15 cellular contexts compared by ENCODE assay signal in genomic region chr7:152909683-152910544, GRCh38.
"Had no signal": no experiment of that assay in that cellular context is flagged by ENCODE, and none has a peak within 500 bp of the region (broad histone marks: within the 10 kb centered on the region; RNA-seq: fewer than 3 reads in every experiment).

No MANE protein-coding gene starts in this region.

- H3K27ac Mint-ChIP-seq: activated CD4-positive, alpha-beta T cell treated with anti-CD3 and anti-CD28 coated beads, Interleukin-2, amount 10 ng/mL, durations not matched to agents 24 days and 14 days; effector memory CD8-positive, alpha-beta T cell; mesothelial cell of epicardium; progenitor cell of endocrine pancreas; stimulated activated naive B cell treated with anti-CD40 and anti-IgM and Interleukin-4, amounts not matched to agents 10 μg/mL and 1 μg/mL and 100 μg/mL, for 72 hours; T-helper 1 cell treated with Interleukin-12 subunit alpha and Interleukin-12 subunit beta and Interleukin-4 antibody, amounts not matched to agents 30 μg/mL and 1 μg/mL, for 36 hours; type B pancreatic cell had no signal

- H3K27ac ChIP-seq: neutrophil, sigmoid colon had no signal

- H3K9me3 ChIP-seq: neutrophil, sigmoid colon had no signal

- H3K4me3 Mint-ChIP-seq: activated CD4-positive, alpha-beta T cell treated with anti-CD3 and anti-CD28 coated beads, Interleukin-2, amount 10 ng/mL, durations not matched to agents 24 days and 14 days; effector memory CD8-positive, alpha-beta T cell; mesothelial cell of epicardium; stimulated activated naive B cell treated with anti-CD40 and anti-IgM and Interleukin-4, amounts not matched to agents 10 μg/mL and 1 μg/mL and 100 μg/mL, for 72 hours; T-helper 1 cell treated with Interleukin-12 subunit alpha and Interleukin-12 subunit beta and Interleukin-4 antibody, amounts not matched to agents 30 μg/mL and 1 μg/mL, for 36 hours; type B pancreatic cell had no signal

- H3K36me3 Mint-ChIP-seq: mesothelial cell of epicardium; stimulated activated naive B cell treated with anti-CD40 and anti-IgM and Interleukin-4, amounts not matched to agents 10 μg/mL and 1 μg/mL and 100 μg/mL, for 72 hours; type B pancreatic cell had no signal

- DNase-seq: activated CD4-positive, alpha-beta T cell treated with anti-CD3 and anti-CD28 coated beads, Interleukin-2, amount 10 ng/mL, durations not matched to agents 24 days and 14 days; activated naive CD4-positive, alpha-beta T cell treated with Interleukin-2 at 50 U/mL for 16 hours; central memory CD4-positive, alpha-beta T cell; cortex of kidney; effector memory CD8-positive, alpha-beta T cell; sigmoid colon; stimulated activated CD4-positive, alpha-beta T cell treated with anti-CD3 and anti-CD28 coated beads, Interleukin-2, amount 100 ng/mL, for 24 hours; stimulated activated naive B cell treated with anti-CD40 and anti-IgM and Interleukin-4, amounts not matched to agents 10 μg/mL and 1 μg/mL and 100 μg/mL, for 72 hours had no signal

- ATAC-seq: effector memory CD8-positive, alpha-beta T cell; SK-N-SH treated with all-trans-retinoic acid at 6 μM for 48 hours; stimulated activated naive B cell treated with anti-CD40 and anti-IgM and Interleukin-4, amounts not matched to agents 10 μg/mL and 1 μg/mL and 100 μg/mL, for 72 hours had no signal

- H3K9me3 Mint-ChIP-seq: activated CD4-positive, alpha-beta T cell treated with anti-CD3 and anti-CD28 coated beads, Interleukin-2, amount 10 ng/mL, durations not matched to agents 24 days and 14 days; effector memory CD8-positive, alpha-beta T cell; mesothelial cell of epicardium; stimulated activated naive B cell treated with anti-CD40 and anti-IgM and Interleukin-4, amounts not matched to agents 10 μg/mL and 1 μg/mL and 100 μg/mL, for 72 hours; T-helper 1 cell treated with Interleukin-12 subunit alpha and Interleukin-12 subunit beta and Interleukin-4 antibody, amounts not matched to agents 30 μg/mL and 1 μg/mL, for 36 hours had no signal

- H3K36me3 ChIP-seq: neutrophil, sigmoid colon had no signal

- H3K4me1 ChIP-seq: sigmoid colon had no signal

- FAIRE-seq: islet of Langerhans had no signal

- H3K27me3 Mint-ChIP-seq: activated CD4-positive, alpha-beta T cell treated with anti-CD3 and anti-CD28 coated beads, Interleukin-2, amount 10 ng/mL, durations not matched to agents 24 days and 14 days; effector memory CD8-positive, alpha-beta T cell; progenitor cell of endocrine pancreas; stimulated activated naive B cell treated with anti-CD40 and anti-IgM and Interleukin-4, amounts not matched to agents 10 μg/mL and 1 μg/mL and 100 μg/mL, for 72 hours had no signal

- H3K27me3 ChIP-seq: neutrophil had no signal

- H3K4me1 Mint-ChIP-seq: activated CD4-positive, alpha-beta T cell treated with anti-CD3 and anti-CD28 coated beads, Interleukin-2, amount 10 ng/mL, durations not matched to agents 24 days and 14 days; stimulated activated naive B cell treated with anti-CD40 and anti-IgM and Interleukin-4, amounts not matched to agents 10 μg/mL and 1 μg/mL and 100 μg/mL, for 72 hours had no signal

- H3K4me3 ChIP-seq: sigmoid colon had no signal
